ENCODE assay signal across 11 cellular contexts in the genomic region with DNA sequence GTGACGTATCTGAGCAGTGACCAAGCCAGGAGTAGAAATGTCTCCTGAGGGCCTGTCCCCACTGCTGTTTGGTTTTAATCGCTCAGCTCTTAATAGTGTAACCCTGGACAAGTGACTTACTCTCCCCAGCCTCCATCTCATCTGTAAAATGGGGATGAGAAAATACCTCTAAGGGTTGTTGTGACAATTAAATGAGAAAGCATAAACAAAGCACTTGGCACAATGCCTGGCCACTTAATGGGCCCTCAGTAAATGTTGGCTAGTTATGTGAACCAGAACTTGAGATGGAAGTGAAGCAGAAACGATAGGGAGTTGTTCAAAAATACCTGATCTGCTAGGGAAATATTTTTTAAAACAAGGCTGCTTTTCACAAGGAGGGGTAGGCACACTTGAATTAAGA. TPM values are rescaled to one million over a fixed set of nuclear protein-coding genes. Genes with fewer than 3 reads are reported as not detected.
DNase-seq lines count a peak whose midpoint lies in the region; ATAC-seq and TF ChIP-seq lines count a peak whose summit lies in the region.
"Had no signal": no experiment of that assay in that cellular context is flagged by ENCODE, and none has a peak within 500 bp of the region (broad histone marks: within the 10 kb centered on the region; RNA-seq: fewer than 3 reads in every experiment).

No MANE protein-coding gene starts in this region.

- POLR2A ChIA-PET in IMR-90 (lab: Charles Lee; ENCODE audit: unreplicated experiment) = no interaction called here

- H3K4me1 Mint-ChIP-seq in effector memory CD8-positive, alpha-beta T cell (ENCODE audit: low read depth in 2 of 2) = no peaks in the 10 kb centered on the region
- H3K4me1 Mint-ChIP-seq: activated CD4-positive, alpha-beta T cell treated with anti-CD3 and anti-CD28 coated beads for 36 hours had no signal

- intact Hi-C loops in IMR-90 (cut with micrococcal nuclease) (no loop called here), body of pancreas (cut with DNase I) (no loop called here)

- WGBS in IMR-90 (ENCODE audit: extremely low coverage in 2 of 2, insufficient read length in 1 of 2), 2 experiments = 82% methylated on average over 2 of the region's 3 CpGs; no CpG with 5 or more reads in 1 of the 2 experiments
- WGBS in body of pancreas, 2 donors = 50 to 52% methylated on average over 3 of the region's 3 CpGs
- 62% methylated on average over 2 of the region's 3 CpGs for WGBS in mesenchymal stem cell
- WGBS in suprapubic skin = 53% methylated on average over 3 of the region's 3 CpGs

- H2BK15ac ChIP-seq in IMR-90 (ENCODE audit: low read depth, low read length) (no peak overlapping the region), mesenchymal stem cell (ENCODE audit: low read depth, poor library complexity, severe bottlenecking) (no peak overlapping the region)

- TF ChIP-seq CTCF in IMR-90 (conservative IDR thresholded peaks at IDR 0.05; ENCODE audit: low read depth, low read length) (no peak), body of pancreas (IDR thresholded peaks at IDR 0.05) (no peak), suprapubic skin (IDR thresholded peaks at IDR 0.05) (no peak)

- H2BK5ac ChIP-seq in IMR-90 (ENCODE audit: low read depth, low read length, poor library complexity, severe bottlenecking) (no peak overlapping the region), mesenchymal stem cell (ENCODE audit: low read depth, low read length, poor library complexity, severe bottlenecking) (no peak overlapping the region)

- DNase-seq in IMR-90 (no peak), body of pancreas (no peak), mesenchymal stem cell (no peak), suprapubic skin (ENCODE audit: low spot score in 2 of 2) (no peak), CD1c-positive myeloid dendritic cell (ENCODE audit: extremely low spot score) (no peak)
- no peak for DNase-seq in effector memory CD8-positive, alpha-beta T cell
- DNase-seq: activated gamma-delta T cell, NCI-H1694, SHP77 had no signal

- TF ChIP-seq POLR2A in IMR-90 (IDR thresholded peaks at IDR 0.05; ENCODE audit: low read depth, low read length) = no peak
- TF ChIP-seq POLR2A in body of pancreas (IDR thresholded peaks at IDR 0.05) = no peak
- no peak for TF ChIP-seq POLR2A in suprapubic skin (IDR thresholded peaks at IDR 0.05)

- no peak overlapping the region for H3K4me3 Mint-ChIP-seq in effector memory CD8-positive, alpha-beta T cell
- H3K4me3 Mint-ChIP-seq: activated CD4-positive, alpha-beta T cell treated with anti-CD3 and anti-CD28 coated beads for 36 hours had no signal

- H3K9me3 Mint-ChIP-seq in effector memory CD8-positive, alpha-beta T cell = no peaks in the 10 kb centered on the region

- H3K4ac ChIP-seq in IMR-90 (ENCODE audit: low read depth, low read length) (no peak overlapping the region), mesenchymal stem cell (ENCODE audit: low read depth in 1 of 2, low read length in 2 of 2) (peak overlapping the region in 1 of 2 experiments; percentile 70)

- H2AFZ ChIP-seq in IMR-90 (replicated peaks; ENCODE audit: low read length, poor library complexity) = no peak overlapping the region
- H2AFZ ChIP-seq in mesenchymal stem cell (ENCODE audit: low read depth, low read length) = no peak overlapping the region

- H3K79me1 ChIP-seq in IMR-90 (ENCODE audit: low read depth in 1 of 2, low read length in 2 of 2) (peaks cover 24 to 85% of the 10 kb centered on the region in 2 experiments), mesenchymal stem cell (replicated peaks; ENCODE audit: low read length, poor library complexity, severe bottlenecking) (no peaks in the 10 kb centered on the region)

- H3K27me3 Mint-ChIP-seq in effector memory CD8-positive, alpha-beta T cell = peaks cover 24 to 26% of the 10 kb centered on the region in 2 donors

- H3K56ac ChIP-seq in IMR-90 (ENCODE audit: extremely low read depth, insufficient read depth, low read length) = no peak overlapping the region

- H3K18ac ChIP-seq in IMR-90 (ENCODE audit: low read depth, low read length) = peak overlapping the region; percentile 31; the same call in 1 of the 2 replicates
- H3K18ac ChIP-seq in mesenchymal stem cell (ENCODE audit: low read depth in 1 of 2, low read length in 2 of 2) = peak overlapping the region in 1 of 2 experiments; percentile 9

- CTCF ChIA-PET in IMR-90 (lab: Yijun Ruan, JAX) = interaction anchor here (0.5 to 1.5 kb wide), 2 partner anchors 18 to 158 kb away, joined by 3 read pairs; no protein-coding TSS in a partner anchor

- peak overlapping the region; percentile 3; the same call in 1 of the 2 replicates for H3K4me2 ChIP-seq in IMR-90 (ENCODE audit: low read depth, low read length)
- no peak overlapping the region for H3K4me2 ChIP-seq in mesenchymal stem cell (ENCODE audit: low read length, poor library complexity, severe bottlenecking)

- no peak for TF ChIP-seq RAD21 in IMR-90 (IDR thresholded peaks at IDR 0.05; ENCODE audit: low read length)

- H4K91ac ChIP-seq in IMR-90 (ENCODE audit: insufficient read depth, low read depth, low read length) (no peak overlapping the region), mesenchymal stem cell (ENCODE audit: low read length) (peak overlapping the region; percentile 67)

- H3K27me3 ChIP-seq in IMR-90 (ENCODE audit: control insufficient read depth, insufficient read depth, low read length) (no peaks in the 10 kb centered on the region), body of pancreas (no peaks in the 10 kb centered on the region), mesenchymal stem cell (ENCODE audit: control insufficient read depth in 1 of 2, insufficient read depth in 1 of 2, low read length in 2 of 2) (no peaks in the 10 kb centered on the region), suprapubic skin (no peaks in the 10 kb centered on the region)

- H3K9me3 ChIP-seq in IMR-90 (ENCODE audit: control insufficient read depth, insufficient read depth, low read length) (no peaks in the 10 kb centered on the region), body of pancreas (no peaks in the 10 kb centered on the region), mesenchymal stem cell (ENCODE audit: control insufficient read depth, low read length) (no peaks in the 10 kb centered on the region), suprapubic skin (no peaks in the 10 kb centered on the region)

- in situ Hi-C loops in IMR-90 (cut with MboI; ENCODE audit: low sequenced_read_pairs) = no loop called here

- H2BK120ac ChIP-seq in IMR-90 (ENCODE audit: low read depth, low read length) = no peak overlapping the region
- peak overlapping the region; percentile 50 for H2BK120ac ChIP-seq in mesenchymal stem cell (ENCODE audit: low read depth, low read length)

- TF ChIP-seq EP300 in suprapubic skin (IDR thresholded peaks at IDR 0.05) = no peak

- H4K8ac ChIP-seq in IMR-90 (ENCODE audit: low read depth in 2 of 2, low read length in 2 of 2) (no peak overlapping the region), mesenchymal stem cell (ENCODE audit: low read length) (peak overlapping the region; percentile 65)

- peak overlapping the region; percentile 24; the same call in 1 of the 2 replicates for H2BK20ac ChIP-seq in IMR-90 (ENCODE audit: low read depth, low read length)

- ATAC-seq in IMR-90 (ENCODE audit: low read depth) = no peak
- no peak for ATAC-seq in body of pancreas
- ATAC-seq in effector memory CD8-positive, alpha-beta T cell (replicated peaks) = no peak
- no peak for ATAC-seq in HG03354 (IDR thresholded peaks at IDR 0.05; ENCODE audit: poor library complexity, severe bottlenecking, unreplicated experiment)
- ATAC-seq: activated CD4-positive, alpha-beta T cell treated with anti-CD3 and anti-CD28 coated beads for 36 hours had no signal

- H3K14ac ChIP-seq in IMR-90 (replicated peaks; ENCODE audit: low read depth, low read length) (no peak overlapping the region), mesenchymal stem cell (ENCODE audit: low read length in 2 of 2) (no peak overlapping the region)

- H3K27ac Mint-ChIP-seq in effector memory CD8-positive, alpha-beta T cell = no peak overlapping the region
- H3K27ac Mint-ChIP-seq: activated CD4-positive, alpha-beta T cell treated with anti-CD3 and anti-CD28 coated beads for 36 hours had no signal

- H3K4me1 ChIP-seq in IMR-90 (ENCODE audit: control insufficient read depth, insufficient read depth, low read length) (peaks cover 23% of the 10 kb centered on the region), body of pancreas (peaks cover 29% of the 10 kb centered on the region), mesenchymal stem cell (ENCODE audit: control insufficient read depth, insufficient read depth, low read depth, low read length) (peaks cover 16% of the 10 kb centered on the region), suprapubic skin (peaks cover 16% of the 10 kb centered on the region)

- peak overlapping the region; percentile 35; the same call in 1 of the 2 replicates for H4K5ac ChIP-seq in IMR-90 (ENCODE audit: low read depth, low read length)

- H2AK5ac ChIP-seq in IMR-90 (ENCODE audit: low read depth, low read length) (peak overlapping the region; percentile 20; the same call in 1 of the 2 replicates), mesenchymal stem cell (ENCODE audit: low read length, severe bottlenecking) (peak overlapping the region; percentile 50)

- H3K9me1 ChIP-seq in IMR-90 (ENCODE audit: insufficient read depth, low read length) = peaks cover 22% of the 10 kb centered on the region

- H3K36me3 Mint-ChIP-seq in effector memory CD8-positive, alpha-beta T cell (ENCODE audit: insufficient read depth) = no peaks in the 10 kb centered on the region

- H4K20me1 ChIP-seq in IMR-90 (ENCODE audit: insufficient read depth, low read length) = peaks cover 72% of the 10 kb centered on the region

- H2BK12ac ChIP-seq in mesenchymal stem cell (ENCODE audit: low read length in 2 of 2) = peak overlapping the region; percentile 11 to 20

- no peak overlapping the region for H2AK9ac ChIP-seq in IMR-90 (replicated peaks; ENCODE audit: low read depth, low read length, poor library complexity)

- H3K23ac ChIP-seq in IMR-90 (ENCODE audit: low read depth, low read length) = no peak overlapping the region
- H3K23ac ChIP-seq in mesenchymal stem cell (ENCODE audit: low read length in 2 of 2) = no peak overlapping the region

- H3K36me3 ChIP-seq in IMR-90 (ENCODE audit: control insufficient read depth, insufficient read depth, low read length) = peaks cover 3% of the 10 kb centered on the region
- no peaks in the 10 kb centered on the region for H3K36me3 ChIP-seq in body of pancreas (replicated peaks in 1 of 2; ENCODE audit: insufficient read depth in 1 of 2, low read depth in 2 of 2)
- H3K36me3 ChIP-seq in mesenchymal stem cell (ENCODE audit: control insufficient read depth in 1 of 2, insufficient read depth in 2 of 2, low read depth in 1 of 2, low read length in 2 of 2) = peaks cover 17 to 60% of the 10 kb centered on the region in 2 experiments
- no peaks in the 10 kb centered on the region for H3K36me3 ChIP-seq in suprapubic skin

- no TSS peak for BruUV-seq in IMR-90 (replicated peaks; lab: Mats Ljungman, UMichigan)

- dilution Hi-C loops in IMR-90 (cut with HindIII; ENCODE audit: low sequenced_read_pairs, unreplicated experiment) = no loop called here

- H3K27ac ChIP-seq in IMR-90 (ENCODE audit: insufficient read depth, low read length) = peak overlapping the region; percentile 10; the same call in 1 of the 2 replicates
- H3K27ac ChIP-seq in body of pancreas = peak overlapping the region; percentile 49 to 87 (median 73)
- H3K27ac ChIP-seq in mesenchymal stem cell (ENCODE audit: low read length, poor library complexity, severe bottlenecking) = peak overlapping the region; percentile 85
- peak overlapping the region; percentile 82 for H3K27ac ChIP-seq in suprapubic skin

- no peak overlapping the region for H3K4me3 ChIP-seq in IMR-90 (ENCODE audit: insufficient read depth, low read depth, low read length)
- H3K4me3 ChIP-seq in body of pancreas = no peak overlapping the region
- H3K4me3 ChIP-seq in mesenchymal stem cell (ENCODE audit: insufficient read depth in 1 of 2, low read depth in 1 of 2, low read length in 2 of 2) = peak overlapping the region in 1 of 2 experiments; percentile 85
- peak overlapping the region; percentile 43 for H3K4me3 ChIP-seq in suprapubic skin

- H3K9ac ChIP-seq in IMR-90 (ENCODE audit: low read depth, low read length) (no peak overlapping the region), mesenchymal stem cell (ENCODE audit: low read length) (peak overlapping the region; percentile 90)

RNA-seq across cellular contexts. Expression of gene HMGA2, which starts 58.2 kb away (rescaled TPM):
- total RNA-seq in IMR-90 (2012; rRNA removed) (72.4 and 130 TPM in 2 replicates), body of pancreas (1 to 10 TPM; 1.6 to 8.6 TPM), suprapubic skin (under 1 TPM in 1 of 4 donors, not detected in 3; 0.24 TPM)
- polyA plus RNA-seq in IMR-90 (2012; rRNA removed) = 108 and 119 TPM in 2 replicates
- polyA plus RNA-seq in IMR-90 (2012; cell fraction: cytosol; rRNA removed) = 84.5 and 106 TPM in 2 replicates
- 141 and 145 TPM in 2 replicates for polyA plus RNA-seq in IMR-90 (2012; cell fraction: nucleus; rRNA removed; ENCODE audit: low replicate concordance)
- 146 TPM for polyA plus RNA-seq in mesenchymal stem cell (2013, experiment 1 of 2)
- polyA plus RNA-seq in mesenchymal stem cell (2013, experiment 2 of 2) = 149 TPM
- total RNA-seq: activated CD4-positive, alpha-beta T cell treated with anti-CD3 and anti-CD28 coated beads for 36 hours had no signal

Comparison
In these comparisons a context has a peak if more than half of its experiments do, and no peak if none do; other contexts are left out.
1. H3K27ac ChIP-seq: peak in every context shown above with its lines; median percentile 85 in mesenchymal stem cell; 82 in suprapubic skin; 73 in body of pancreas; 10 in IMR-90.